17 cellular contexts compared by ENCODE assay signal in the genomic region with DNA sequence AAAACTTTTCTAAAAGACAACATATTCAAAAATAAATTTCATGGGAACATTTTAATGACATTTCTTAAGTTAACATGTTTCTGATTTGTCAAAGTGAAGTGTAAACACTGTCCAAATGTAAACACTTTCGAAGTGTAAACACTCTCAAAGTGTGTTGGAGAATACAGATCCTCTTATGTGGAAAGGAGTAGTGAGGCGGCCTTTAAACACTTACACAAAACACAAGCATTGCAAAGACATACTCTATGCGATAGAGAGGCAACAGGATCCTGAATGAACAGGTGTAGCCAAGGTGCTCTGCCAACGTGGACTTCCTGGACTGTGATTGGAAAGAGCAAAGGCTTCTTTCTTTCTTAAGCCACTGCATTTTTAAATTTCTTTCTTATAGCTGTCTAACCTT.
A peak's percentile ranks its signal among the peaks of the same experiment; 100 is the strongest.
DNase-seq lines count a peak whose midpoint lies in the region; ATAC-seq and TF ChIP-seq lines count a peak whose summit lies in the region.
"Had no signal": no experiment of that assay in that cellular context is flagged by ENCODE, and none has a peak within 500 bp of the region (broad histone marks: within the 10 kb centered on the region; RNA-seq: fewer than 3 reads in every experiment).

No MANE protein-coding gene starts in this region.

- H3K27me3 ChIP-seq in neutrophil = no peaks in the 10 kb centered on the region

- peak; percentile 73 for ATAC-seq in left colon
- ATAC-seq in HG03196 (IDR thresholded peaks at IDR 0.05; ENCODE audit: unreplicated experiment) = no peak

- peaks cover 45 to 50% of the 10 kb centered on the region in 2 experiments for H3K4me1 ChIP-seq in neutrophil (ENCODE audit: control insufficient read depth in 1 of 2, insufficient read depth in 1 of 2, low read depth in 1 of 2, low read length in 1 of 2)
- H3K4me1 ChIP-seq: HAP-1 had no signal

- intact Hi-C loops in left colon (cut with DNase I, micrococcal nuclease) = no loop called here

- H3K27ac ChIP-seq in 22Rv1 (peak overlapping the region; percentile 31; the same call in 1 of the 2 replicates), neutrophil (peak overlapping the region; percentile 21)
- H3K27ac ChIP-seq: GM23248 had no signal

- DNase-seq in DMS153 (lab: John Stamatoyannopoulos, UW) (peak; percentile 31), DMS153 treated with DMSO at 0.1 percent for 48 hours (lab: John Stamatoyannopoulos, UW; ENCODE audit: unreplicated experiment) (no peak), left colon (no peak), activated gamma-delta T cell (lab: John Stamatoyannopoulos, UW) (no peak), NCI-H524 treated with DMSO at 0.1 percent for 48 hours (lab: John Stamatoyannopoulos, UW) (no peak)
- DNase-seq: 8988T, GF-D8, GM23248, IMR-90, NCI-H1436 treated with DMSO at 0.1 percent for 48 hours, NCI-H2227 treated with DMSO at 0.1 percent for 48 hours, SHP77, SK-N-SH had no signal

- TF ChIP-seq CTCF in 22Rv1 (IDR thresholded peaks at IDR 0.05) (no peak), neutrophil (IDR thresholded peaks at IDR 0.05) (no peak)

- no peak overlapping the region for H3K4me3 ChIP-seq in neutrophil (ENCODE audit: low read depth in 1 of 2, low read length in 1 of 2)
- H3K4me3 ChIP-seq: GM23248, HAP-1 had no signal

- H3K36me3 ChIP-seq in neutrophil = no peaks in the 10 kb centered on the region
- H3K36me3 ChIP-seq: HAP-1 had no signal

- no peaks in the 10 kb centered on the region for H3K9me3 ChIP-seq in neutrophil
- H3K9me3 ChIP-seq: HAP-1, SK-N-SH had no signal
